Comparison of ENCODE assay signal across 22 cellular contexts in the genomic region with DNA sequence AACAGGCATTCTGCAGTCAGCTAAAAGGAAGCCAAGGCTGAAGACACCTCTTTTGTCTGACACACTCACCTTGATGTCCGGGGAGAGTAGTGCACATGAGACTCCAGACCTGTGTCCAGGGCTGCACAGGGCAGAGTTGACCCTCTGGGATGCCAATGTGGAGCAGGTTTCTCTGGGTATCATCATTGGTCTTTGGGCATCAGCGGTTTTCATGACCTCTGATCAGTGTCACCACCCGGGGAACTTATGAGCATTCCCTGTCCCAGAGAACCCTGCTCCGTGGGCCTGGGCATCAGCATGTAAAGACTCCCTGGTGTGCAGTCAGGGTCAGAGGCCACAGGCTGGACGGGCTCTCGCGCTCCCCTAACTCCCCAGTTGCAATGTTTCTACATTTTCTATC.
"Had no signal": no experiment of that assay in that cellular context is flagged by ENCODE, and none has a peak within 500 bp of the region (broad histone marks: within the 10 kb centered on the region; RNA-seq: fewer than 3 reads in every experiment).

No MANE protein-coding gene starts in this region.

- H3K27ac Mint-ChIP-seq: effector memory CD8-positive, alpha-beta T cell; endodermal cell; immature natural killer cell had no signal

- H3K36me3 Mint-ChIP-seq: immature natural killer cell had no signal

- H3K4me2 ChIP-seq: hepatocyte had no signal

- H3K4me3 ChIP-seq: coronary artery, dorsolateral prefrontal cortex, esophagus squamous epithelium, gastrocnemius medialis, hepatocyte, left lung, lower lobe of right lung had no signal

- H3K4me1 ChIP-seq: esophagus squamous epithelium, left lung, lower lobe of right lung had no signal

- H2AFZ ChIP-seq: hepatocyte had no signal

- H3K27ac ChIP-seq: coronary artery, dorsolateral prefrontal cortex, epithelial cell of prostate, esophagus squamous epithelium, hepatocyte, left lung, lower lobe of right lung had no signal

- H3K9me3 ChIP-seq: esophagus squamous epithelium, gastrocnemius medialis, left lung, lower lobe of right lung had no signal

- H3K4me3 Mint-ChIP-seq: effector memory CD8-positive, alpha-beta T cell; endodermal cell; immature natural killer cell had no signal

- H3K4me1 Mint-ChIP-seq: endodermal cell, immature natural killer cell had no signal

- H3K36me3 ChIP-seq: esophagus squamous epithelium, gastrocnemius medialis, left lung, lower lobe of right lung had no signal

- H3K9me3 Mint-ChIP-seq: effector memory CD8-positive, alpha-beta T cell had no signal

- DNase-seq: dermis blood vessel endothelial cell; dorsolateral prefrontal cortex; effector CD8-positive, alpha-beta T cell; effector memory CD8-positive, alpha-beta T cell; endodermal cell; erythroblast; esophagus squamous epithelium; foreskin fibroblast; foreskin melanocyte; gastrocnemius medialis; glutamatergic neuron; hypothalamus; immature natural killer cell; left cardiac atrium; left lung; left ventricle myocardium superior; lower lobe of right lung; mesenchymal stem cell; midbrain had no signal

- H3K79me2 ChIP-seq: hepatocyte had no signal

- ATAC-seq: effector memory CD8-positive, alpha-beta T cell; left cardiac atrium; left lung; left ventricle myocardium superior; lower lobe of right lung had no signal

- H3K27me3 ChIP-seq: esophagus squamous epithelium, gastrocnemius medialis, hepatocyte had no signal
